8 cellular contexts compared by ENCODE assay signal in the genomic region with DNA sequence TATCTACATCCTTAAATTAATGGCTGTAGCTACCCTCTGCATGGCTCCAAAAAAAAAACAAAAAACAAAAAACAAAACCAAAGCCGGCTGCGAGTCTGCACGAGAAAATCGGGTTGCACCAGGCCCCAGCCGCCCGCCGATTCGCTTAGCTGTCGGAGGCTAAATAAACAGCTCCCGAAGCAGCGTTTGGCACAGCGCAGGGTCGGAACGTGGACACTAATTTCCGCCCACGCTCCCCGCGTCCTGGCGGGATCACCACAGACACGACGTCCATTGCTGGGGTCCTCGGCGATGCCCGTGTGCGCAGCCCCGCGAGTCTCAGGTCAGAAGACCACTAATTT. TPM values are rescaled to one million over a fixed set of nuclear protein-coding genes. Genes with fewer than 3 reads are reported as not detected.
DNase-seq lines count a peak whose midpoint lies in the region; ATAC-seq lines count a peak whose summit lies in the region.

No MANE protein-coding gene starts in this region.

- H3K4me1 Mint-ChIP-seq in activated naive CD8-positive, alpha-beta T cell treated with anti-CD3 and anti-CD28 coated beads, Interleukin-2, amount 50 U/mL, for 24 hours: peaks cover 34% of the 10 kb centered on the region

- H3K27ac Mint-ChIP-seq in activated naive CD8-positive, alpha-beta T cell treated with anti-CD3 and anti-CD28 coated beads, Interleukin-2, amount 50 U/mL, for 24 hours: peak overlapping the region; percentile 89

- H3K4me3 Mint-ChIP-seq in activated naive CD8-positive, alpha-beta T cell treated with anti-CD3 and anti-CD28 coated beads, Interleukin-2, amount 50 U/mL, for 24 hours: peak overlapping the region; percentile 96

- ATAC-seq in HG03354 (IDR thresholded peaks at IDR 0.05; ENCODE audit: poor library complexity, severe bottlenecking, unreplicated experiment): peak; percentile 26
- no peak for ATAC-seq in activated naive CD8-positive, alpha-beta T cell treated with anti-CD3 and anti-CD28 coated beads, Interleukin-2, amount 50 U/mL, for 24 hours
- peak; percentile 50 for ATAC-seq in left ventricle myocardium superior
- peak; percentile 70 for ATAC-seq in sciatic nerve
- ATAC-seq in HG03108 (IDR thresholded peaks at IDR 0.05; ENCODE audit: unreplicated experiment): no peak

- H3K9me3 Mint-ChIP-seq in activated naive CD8-positive, alpha-beta T cell treated with anti-CD3 and anti-CD28 coated beads, Interleukin-2, amount 50 U/mL, for 24 hours: no peaks in the 10 kb centered on the region

- H3K27me3 Mint-ChIP-seq in activated naive CD8-positive, alpha-beta T cell treated with anti-CD3 and anti-CD28 coated beads, Interleukin-2, amount 50 U/mL, for 24 hours: no peaks in the 10 kb centered on the region

- peak; percentile 79 for DNase-seq in DMS 273 (lab: John Stamatoyannopoulos, UW; ENCODE audit: unreplicated experiment)
- no peak for DNase-seq in DMS 273 treated with DMSO at 0.1 percent for 48 hours (lab: John Stamatoyannopoulos, UW)
- peak; percentile 82 for DNase-seq in RKO (ENCODE audit: low spot score)
- DNase-seq in activated naive CD8-positive, alpha-beta T cell treated with anti-CD3 and anti-CD28 coated beads, Interleukin-2, amount 50 U/mL, for 24 hours: peak; percentile 65
- peak; percentile 82 for DNase-seq in left ventricle myocardium superior
- DNase-seq in sciatic nerve (ENCODE audit: low spot score): peak; percentile 81

- peaks cover 3% of the 10 kb centered on the region for H3K36me3 Mint-ChIP-seq in activated naive CD8-positive, alpha-beta T cell treated with anti-CD3 and anti-CD28 coated beads, Interleukin-2, amount 50 U/mL, for 24 hours (ENCODE audit: low read depth)

- intact Hi-C loops in left ventricle myocardium superior (cut with micrococcal nuclease): no loop called here
- intact Hi-C loops in sciatic nerve (cut with DNase I): no loop called here

RNA-seq across cellular contexts. Expression of gene ERC1, which starts 0.7 kb away (rescaled TPM):
- total RNA-seq in left ventricle myocardium superior (43.0 TPM), sciatic nerve (83.5 TPM)

RNA-seq across cellular contexts. Expression of gene RAD52, which starts 40.8 kb away (rescaled TPM):
- total RNA-seq in left ventricle myocardium superior: 6.4 TPM
- 25.6 TPM for total RNA-seq in sciatic nerve

Comparison
In these comparisons a context has a peak if more than half of its experiments do, and no peak if none do; other contexts are left out.
1. ATAC-seq: peak in HG03354 (single experiment), left ventricle myocardium superior (single experiment) and sciatic nerve (single experiment); none in activated naive CD8-positive, alpha-beta T cell treated with anti-CD3 and anti-CD28 coated beads, Interleukin-2, amount 50 U/mL, for 24 hours (single experiment) and HG03108 (single experiment).